ENCODE assay signal across 8 cellular contexts in genomic region chr5:100731768-100732167, GRCh38.
DNase-seq lines count a peak whose midpoint lies in the region; ATAC-seq, FAIRE-seq and TF ChIP-seq lines count a peak whose summit lies in the region.

No MANE protein-coding gene starts in this region.

- no peak overlapping the region for H2AK5ac ChIP-seq in mesendoderm (ENCODE audit: low read length)

- H3K27me3 ChIP-seq in smooth muscle cell (ENCODE audit: low read depth) (no peaks in the 10 kb centered on the region), mesendoderm (ENCODE audit: insufficient read depth, low read length, poor library complexity) (no peaks in the 10 kb centered on the region)

- no peaks in the 10 kb centered on the region for H3K36me3 Mint-ChIP-seq in CD14-positive monocyte

- no peaks in the 10 kb centered on the region for H3K27me3 Mint-ChIP-seq in CD14-positive monocyte (ENCODE audit: low read depth in 3 of 3)

- no peak for DNase-seq in CD14-positive monocyte (ENCODE audit: low spot score)
- peak; percentile 18 for DNase-seq in SW480 (ENCODE audit: low spot score)
- no peak for DNase-seq in smooth muscle cell (lab: John Stamatoyannopoulos, UW; ENCODE audit: unreplicated experiment)
- DNase-seq in mesendoderm: no peak
- DNase-seq in NCI-H2227 (lab: John Stamatoyannopoulos, UW; ENCODE audit: unreplicated experiment): no peak
- no peak for DNase-seq in D721Med (ENCODE audit: insufficient read length, low spot score)

- H3K56ac ChIP-seq in mesendoderm (ENCODE audit: low read length): no peak overlapping the region

- no peak for FAIRE-seq in D721Med (lab: Jason Lieb, UNC)

- H3K9ac ChIP-seq in smooth muscle cell (ENCODE audit: low read depth): no peak overlapping the region
- H3K9ac ChIP-seq in mesendoderm (ENCODE audit: low read length): no peak overlapping the region

- H3K79me2 ChIP-seq in smooth muscle cell (ENCODE audit: low read depth) (no peaks in the 10 kb centered on the region), mesendoderm (ENCODE audit: control insufficient read depth, insufficient read depth, low read length) (no peaks in the 10 kb centered on the region)

- H3K4me1 Mint-ChIP-seq in CD14-positive monocyte: peaks cover 11% of the 10 kb centered on the region

- H3K9me3 ChIP-seq in smooth muscle cell (replicated peaks; ENCODE audit: low read depth): no peaks in the 10 kb centered on the region

- H2AFZ ChIP-seq in smooth muscle cell (ENCODE audit: low read depth): peak overlapping the region; percentile 54

- H3K27ac Mint-ChIP-seq in CD14-positive monocyte: peak overlapping the region in 4 of 7 donors; percentile 20 to 69 (median 36)

- H3K4me2 ChIP-seq in smooth muscle cell: no peak overlapping the region
- no peak overlapping the region for H3K4me2 ChIP-seq in mesendoderm (ENCODE audit: low read length)

- H3K79me1 ChIP-seq in mesendoderm (ENCODE audit: low read length): no peaks in the 10 kb centered on the region

- no peak overlapping the region for H2BK15ac ChIP-seq in mesendoderm (replicated peaks; ENCODE audit: low read depth)

- no peaks in the 10 kb centered on the region for H4K20me1 ChIP-seq in smooth muscle cell (ENCODE audit: low read depth)

- no peaks in the 10 kb centered on the region for H3F3A ChIP-seq in smooth muscle cell (ENCODE audit: low read depth)

- H3K4me1 ChIP-seq in smooth muscle cell (ENCODE audit: low read depth): no peaks in the 10 kb centered on the region
- H3K4me1 ChIP-seq in mesendoderm (ENCODE audit: control insufficient read depth, low read depth, low read length): no peaks in the 10 kb centered on the region

- H3K27ac ChIP-seq in smooth muscle cell (ENCODE audit: low read depth) (no peak overlapping the region), mesendoderm (ENCODE audit: low read depth, low read length) (no peak overlapping the region)

- WGBS in smooth muscle cell (ENCODE audit: low lambda C conversion rate): 83% methylated on average over 6 of the region's 6 CpGs
- no CpG with 5 or more reads among the region's 6 CpGs for WGBS in mesendoderm (ENCODE audit: extremely low coverage, insufficient coverage, low lambda C conversion rate)

- H4K5ac ChIP-seq in mesendoderm (ENCODE audit: low read length): no peak overlapping the region

- no peak overlapping the region for H2BK120ac ChIP-seq in mesendoderm (ENCODE audit: low read depth, low read length)

- no peak overlapping the region for H3K4me3 ChIP-seq in smooth muscle cell
- no peak overlapping the region for H3K4me3 ChIP-seq in mesendoderm (ENCODE audit: low read length)

- H3K36me3 ChIP-seq in smooth muscle cell (ENCODE audit: low read depth) (no peaks in the 10 kb centered on the region), mesendoderm (ENCODE audit: control insufficient read depth, insufficient read depth, low read length) (no peaks in the 10 kb centered on the region)

- no peak overlapping the region for H3K4ac ChIP-seq in mesendoderm (ENCODE audit: low read depth, low read length)

- H4K8ac ChIP-seq in mesendoderm (ENCODE audit: low read depth, low read length): no peak overlapping the region

- H3K4me3 Mint-ChIP-seq in CD14-positive monocyte: peak overlapping the region; percentile 58 to 89

- intact Hi-C loops in CD14-positive monocyte (cut with micrococcal nuclease): no loop called here

- TF ChIP-seq CTCF in CD14-positive monocyte (IDR thresholded peaks at IDR 0.05): no peak
- no peak for TF ChIP-seq CTCF in smooth muscle cell (IDR thresholded peaks at IDR 0.05; ENCODE audit: borderline replicate concordance, insufficient read depth, poor library complexity, severe bottlenecking)
- TF ChIP-seq CTCF in D721Med (IDR thresholded peaks at IDR 0.05; ENCODE audit: insufficient read depth, missing control alignments): no peak

- ATAC-seq in GM18867 (IDR thresholded peaks at IDR 0.05; ENCODE audit: unreplicated experiment) (peak; percentile 99), HG02981 (IDR thresholded peaks at IDR 0.05; ENCODE audit: unreplicated experiment) (peak; percentile 97)

- H2BK5ac ChIP-seq in mesendoderm (ENCODE audit: low read length): no peak overlapping the region

- no peak overlapping the region for H3K18ac ChIP-seq in mesendoderm (ENCODE audit: low read length)

- no peak overlapping the region for H3K23ac ChIP-seq in mesendoderm (ENCODE audit: low read length)

- H3K9me3 Mint-ChIP-seq in CD14-positive monocyte: no peaks in the 10 kb centered on the region
